In the genomic region with DNA sequence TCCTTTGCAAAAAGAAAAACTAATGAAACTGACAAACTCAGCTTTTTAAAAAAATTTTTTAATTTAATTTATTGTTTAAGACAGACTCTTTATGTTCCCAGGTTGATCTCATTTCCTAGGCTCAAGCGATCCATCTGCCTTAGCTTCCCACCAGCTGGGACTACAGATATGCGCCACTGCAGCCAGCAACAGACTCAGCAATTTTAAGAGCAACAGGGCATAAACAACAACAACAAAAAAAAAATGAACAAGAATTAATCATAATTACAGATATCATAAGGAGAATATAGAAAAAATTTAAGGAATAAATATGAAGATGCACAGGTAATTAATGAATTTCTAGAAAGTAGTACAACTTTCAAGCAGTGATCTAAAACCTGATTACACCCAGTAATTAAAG, we compare ENCODE assay signal across 12 cellular contexts. TPM values are rescaled to one million over a fixed set of nuclear protein-coding genes. Genes with fewer than 3 reads are reported as not detected.
DNase-seq lines count a peak whose midpoint lies in the region; ATAC-seq, FAIRE-seq and TF ChIP-seq lines count a peak whose summit lies in the region.
"Had no signal": no experiment of that assay in that cellular context is flagged by ENCODE, and none has a peak within 500 bp of the region (broad histone marks: within the 10 kb centered on the region; RNA-seq: fewer than 3 reads in every experiment).

No MANE protein-coding gene starts in this region.

- no peaks in the 10 kb centered on the region for H3K27me3 Mint-ChIP-seq in natural killer cell treated with Interleukin-12 subunit alpha and Interleukin-12 subunit beta and Interleukin-15 and Interleukin-18, amount 100 ng/mL, for 72 hours

- intact Hi-C loops in GM12878 (cut with micrococcal nuclease; ENCODE audit: unreplicated experiment) = loop anchor here (10.0 kb wide), 1 partner anchor 173 kb away; no protein-coding TSS in a partner anchor
- intact Hi-C loops in body of pancreas (cut with DNase I) = no loop called here

- CTCF ChIA-PET in GM12878 (lab: Yijun Ruan, JAX) = no interaction called here

- H3K4me3 ChIP-seq in BLaER1 treated with 17β-estradiol and CSF1 and Interleukin-3, amounts not matched to agents 10 nM and 100 nM = peak overlapping the region; percentile 74 to 97 (median 88)
- peak overlapping the region; percentile 98; the same call in 1 of the 2 replicates for H3K4me3 ChIP-seq in HUES6 (ENCODE audit: low read depth, low read length)
- 0 out of 2 replicates have a peak overlapping the region, but pooled peaks have one; percentile 77 for H3K4me3 ChIP-seq in GM12878
- H3K4me3 ChIP-seq in body of pancreas = no peak overlapping the region

- H3K9me3 ChIP-seq in BLaER1 treated with 17β-estradiol and CSF1 and Interleukin-3, amounts not matched to agents 10 nM and 100 nM (replicated peaks in 1 of 11) = peaks cover 0 to 37% (median 8%) of the 10 kb centered on the region in 11 experiments; a peak in 15 of 22 replicates
- peaks cover 14% of the 10 kb centered on the region for H3K9me3 ChIP-seq in HUES6 (ENCODE audit: control insufficient read depth, insufficient read depth, low read depth, low read length)
- H3K9me3 ChIP-seq in GM12878 (replicated peaks; ENCODE audit: control insufficient read depth, insufficient read depth, low read length) = no peaks in the 10 kb centered on the region; the same call in none of the 3 replicates
- H3K9me3 ChIP-seq in body of pancreas = peaks cover 0 to 4% (median 0%) of the 10 kb centered on the region in 3 donors

- FAIRE-seq in GM12878 (lab: Jason Lieb, UNC) = no peak
- FAIRE-seq: small intestine, TTC549 had no signal

- POLR2A ChIA-PET in GM12878 (lab: Charles Lee) = interaction anchor here (0.6 to 0.7 kb wide), 2 partner anchors 33 to 127 kb away, joined by 4 to 6 read pairs; a partner anchor contains a TSS

- 20% methylated on average over 2 of the region's 2 CpGs for WGBS in GM12878 (ENCODE audit: insufficient coverage, insufficient replicate concordance, low lambda C conversion rate, missing lambda C conversion rate)
- 44% methylated on average over 2 of the region's 2 CpGs for WGBS in body of pancreas, 2 donors

- H3K4me1 Mint-ChIP-seq in natural killer cell treated with Interleukin-12 subunit alpha and Interleukin-12 subunit beta and Interleukin-15 and Interleukin-18, amount 100 ng/mL, for 72 hours (ENCODE audit: low read depth in 2 of 2) = peaks cover 19% of the 10 kb centered on the region in 2 donors

- TF ChIP-seq CTCF in GM12878 (IDR thresholded peaks at IDR 0.05 in 2 of 3, conservative IDR thresholded peaks at IDR 0.05 in 1 of 3; ENCODE audit: control insufficient read depth in 2 of 3, extremely low read depth in 1 of 3, insufficient read depth in 1 of 3, low read depth in 3 of 3, low read length in 3 of 3) = no peak
- TF ChIP-seq CTCF in body of pancreas (IDR thresholded peaks at IDR 0.05) = no peak

- H3K36me3 ChIP-seq in BLaER1 treated with 17β-estradiol and CSF1 and Interleukin-3, amounts not matched to agents 10 nM and 100 nM = peaks cover 20 to 35% (median 24%) of the 10 kb centered on the region in 11 experiments
- H3K36me3 ChIP-seq in HUES6 (ENCODE audit: control insufficient read depth, insufficient read depth, low read length) (peaks cover 13% of the 10 kb centered on the region), GM12878 (ENCODE audit: control insufficient read depth in 2 of 2, insufficient read depth in 2 of 2, low read length in 1 of 2) (no peaks in the 10 kb centered on the region), body of pancreas (replicated peaks in 1 of 2; ENCODE audit: insufficient read depth in 1 of 2, low read depth in 2 of 2) (peaks cover 0 to 5% of the 10 kb centered on the region in 2 donors)

- DNase-seq in GM12878 (ENCODE audit: low read depth, low spot score) = no peak
- DNase-seq in natural killer cell treated with Interleukin-12 subunit alpha and Interleukin-12 subunit beta and Interleukin-15 and Interleukin-18, amount 100 ng/mL, for 72 hours (ENCODE audit: low spot score) = no peak
- DNase-seq in body of pancreas = no peak
- DNase-seq in NCI-H1694 treated with DMSO at 0.1 percent for 48 hours (lab: John Stamatoyannopoulos, UW) = no peak
- DNase-seq in caudate nucleus (lab: John Stamatoyannopoulos, UW) = no peak
- DNase-seq: central memory CD4-positive, alpha-beta T cell; small intestine had no signal

- RAD21 ChIA-PET in GM12878 (lab: Charles Lee; ENCODE audit: unreplicated experiment) = interaction anchor here (0.7 kb wide), 2 partner anchors 21 to 103 kb away, joined by 3 read pairs; no protein-coding TSS in a partner anchor

- no peaks in the 10 kb centered on the region for H4K20me1 ChIP-seq in BLaER1 treated with 17β-estradiol and CSF1 and Interleukin-3, amounts not matched to agents 10 nM and 100 nM
- no peaks in the 10 kb centered on the region for H4K20me1 ChIP-seq in GM12878 (ENCODE audit: control insufficient read depth, insufficient read depth)

- peak overlapping the region; percentile 91 to 97 for H3K27ac Mint-ChIP-seq in natural killer cell treated with Interleukin-12 subunit alpha and Interleukin-12 subunit beta and Interleukin-15 and Interleukin-18, amount 100 ng/mL, for 72 hours

- H3K27ac ChIP-seq in BLaER1 treated with 17β-estradiol and CSF1 and Interleukin-3, amounts not matched to agents 10 nM and 100 nM = no peak overlapping the region
- H3K27ac ChIP-seq in HUES6 (ENCODE audit: low read depth, low read length) = no peak overlapping the region
- no peak overlapping the region for H3K27ac ChIP-seq in GM12878 (ENCODE audit: control insufficient read depth, insufficient read depth)
- H3K27ac ChIP-seq in body of pancreas = no peak overlapping the region
- no peak overlapping the region for H3K27ac ChIP-seq in caudate nucleus (ENCODE audit: low read depth, low read length)

- H3K27me3 ChIP-seq in BLaER1 treated with 17β-estradiol and CSF1 and Interleukin-3, amounts not matched to agents 10 nM and 100 nM = no peaks in the 10 kb centered on the region
- no peaks in the 10 kb centered on the region for H3K27me3 ChIP-seq in HUES6 (ENCODE audit: control insufficient read depth, insufficient read depth, low read length)
- H3K27me3 ChIP-seq in GM12878 (replicated peaks in 1 of 2; ENCODE audit: control insufficient read depth in 2 of 2, insufficient read depth in 2 of 2, low read length in 1 of 2) = no peaks in the 10 kb centered on the region
- H3K27me3 ChIP-seq in body of pancreas = no peaks in the 10 kb centered on the region
- H3K27me3 ChIP-seq: tibial nerve had no signal

- no peak overlapping the region for H2AFZ ChIP-seq in GM12878 (ENCODE audit: control insufficient read depth, low read depth, low read length)

- H3K9me3 Mint-ChIP-seq in natural killer cell treated with Interleukin-12 subunit alpha and Interleukin-12 subunit beta and Interleukin-15 and Interleukin-18, amount 100 ng/mL, for 72 hours = no peaks in the 10 kb centered on the region

- TF ChIP-seq EP300 in GM12878 (IDR thresholded peaks at IDR 0.05; ENCODE audit: borderline replicate concordance in 1 of 2, control insufficient read depth in 1 of 2, low read depth in 2 of 2, low read length in 2 of 2) = no peak

- peak overlapping the region; percentile 87 to 96 (median 93); a peak in 21 of 22 replicates for H3K9ac ChIP-seq in BLaER1 treated with 17β-estradiol and CSF1 and Interleukin-3, amounts not matched to agents 10 nM and 100 nM
- H3K9ac ChIP-seq in HUES6 (ENCODE audit: low read length) = no peak overlapping the region
- H3K9ac ChIP-seq in GM12878 (ENCODE audit: control insufficient read depth, insufficient read depth, low read length) = no peak overlapping the region

- no peak for TF ChIP-seq RAD21 in GM12878 (IDR thresholded peaks at IDR 0.05; ENCODE audit: insufficient read depth, low read depth, low read length)

- in situ Hi-C loops in GM12878 (cut with MboI) = no loop called here

- ATAC-seq in GM12878 (no peak), HG02588 (IDR thresholded peaks at IDR 0.05; ENCODE audit: unreplicated experiment) (no peak), body of pancreas (no peak)
- ATAC-seq in natural killer cell treated with Interleukin-12 subunit alpha and Interleukin-12 subunit beta and Interleukin-15 and Interleukin-18, amount 100 ng/mL, for 72 hours = no peak

- peaks cover 13 to 26% (median 17%) of the 10 kb centered on the region in 10 experiments for H3K4me1 ChIP-seq in BLaER1 treated with 17β-estradiol and CSF1 and Interleukin-3, amounts not matched to agents 10 nM and 100 nM
- H3K4me1 ChIP-seq in HUES6 (ENCODE audit: control insufficient read depth, insufficient read depth, low read length) (0 out of 2 replicates have a peak, but pooled peaks cover 2% of the 10 kb centered on the region), GM12878 (ENCODE audit: control insufficient read depth, insufficient read depth, low read length) (no peaks in the 10 kb centered on the region), body of pancreas (peaks cover 7% of the 10 kb centered on the region)

- H3K4me3 Mint-ChIP-seq in natural killer cell treated with Interleukin-12 subunit alpha and Interleukin-12 subunit beta and Interleukin-15 and Interleukin-18, amount 100 ng/mL, for 72 hours = peak overlapping the region; percentile 91

- no peaks in the 10 kb centered on the region for H3K79me2 ChIP-seq in GM12878 (ENCODE audit: control insufficient read depth, insufficient read depth, low read length)

- peaks cover 13% of the 10 kb centered on the region for H3K36me3 Mint-ChIP-seq in natural killer cell treated with Interleukin-12 subunit alpha and Interleukin-12 subunit beta and Interleukin-15 and Interleukin-18, amount 100 ng/mL, for 72 hours

- H3K4me2 ChIP-seq in BLaER1 treated with 17β-estradiol and CSF1 and Interleukin-3, amounts not matched to agents 10 nM and 100 nM = peak overlapping the region; percentile 81 to 97 (median 86)
- H3K4me2 ChIP-seq in GM12878 (ENCODE audit: control insufficient read depth, insufficient read depth) = no peak overlapping the region

- TF ChIP-seq POLR2A in GM12878 (IDR thresholded peaks at IDR 0.05; ENCODE audit: low read depth, low read length) = no peak
- TF ChIP-seq POLR2A in body of pancreas (IDR thresholded peaks at IDR 0.05) = no peak

- SMC1A ChIA-PET in GM12878 (lab: Charles Lee; ENCODE audit: uncharacterized antibody, unreplicated experiment) = no interaction called here

- no TSS peak for BruUV-seq in GM12878 (replicated peaks; lab: Mats Ljungman, UMichigan)

RNA-seq across cellular contexts. Expression of a gene that starts 1.5 kb away (rescaled TPM):
- 9.1 and 10.4 TPM in 2 replicates for total RNA-seq in GM12878 (2013; cell fraction: nucleolus; rRNA removed)
- total RNA-seq in GM12878 (2014; rRNA removed) (2.1 and 3.0 TPM in 2 replicates), GM12878 (2014; rRNA removed; fragmentation: Illumina TruSeq; extraction: Trizol) (2.6 and 2.9 TPM in 2 replicates), GM12878 (2021) (2.2 and 3.6 TPM in 2 replicates), body of pancreas (10 to 100 TPM in 1 of 2 donors, 1 to 10 TPM in 1; 3.4 to 13.5 TPM)
- 1.5 TPM for polyA plus RNA-seq in GM12878 (2011; ENCODE audit: low read depth)
- polyA plus RNA-seq in GM12878 (2011; rRNA removed) (2.4 and 3.9 TPM in 2 replicates), GM12878 (2014; fragmentation: Illumina TruSeq; extraction: Trizol) (1.7 and 2.4 TPM in 2 replicates), GM12878 (2014; fragmentation: Nextera tagmentation; extraction: Ambion mirVana) (under 1 TPM; 0.04 to 0.31 TPM), GM12878 (2014; rRNA removed) (1.5 and 1.7 TPM in 2 replicates), GM12878 (2016; fragmentation: Nextera tagmentation; extraction: Ambion mirVana) (1 to 10 TPM; 1.4 to 1.5 TPM)
- 1.7 and 2.1 TPM in 2 replicates for polyA plus RNA-seq in GM12878 (2011; cell fraction: cytosol; rRNA removed)
- polyA plus RNA-seq in GM12878 (2011; cell fraction: nucleus; rRNA removed) = 2.5 and 3.7 TPM in 2 replicates
- polyA plus RNA-seq in GM12878 (2012) = 1.7 and 2.1 TPM in 2 replicates
- polyA minus RNA-seq in GM12878 (2011; rRNA and poly(A)+ RNA removed) = 5.2 and 7.2 TPM in 2 replicates
- 2.4 and 3.7 TPM in 2 replicates for polyA minus RNA-seq in GM12878 (2011; cell fraction: cytosol; rRNA and poly(A)+ RNA removed)
- polyA minus RNA-seq in GM12878 (2011; cell fraction: nucleus; rRNA and poly(A)+ RNA removed) = 4.6 and 5.4 TPM in 2 replicates
- total RNA-seq in natural killer cell treated with Interleukin-12 subunit alpha and Interleukin-12 subunit beta and Interleukin-15 and Interleukin-18, amount 100 ng/mL, for 72 hours = 1 to 10 TPM; 4.5 to 6.7 TPM

RNA-seq across cellular contexts. Expression of a gene that starts 15.9 kb away (rescaled TPM):
- 26.3 and 29.6 TPM in 2 replicates for total RNA-seq in GM12878 (2013; cell fraction: nucleolus; rRNA removed)
- total RNA-seq in GM12878 (2014; rRNA removed) (4.4 and 8.1 TPM in 2 replicates), GM12878 (2014; rRNA removed; fragmentation: Illumina TruSeq; extraction: Trizol) (10.4 and 12.4 TPM in 2 replicates), GM12878 (2021) (7.6 and 9.2 TPM in 2 replicates), body of pancreas (1 to 10 TPM; 6.5 to 6.6 TPM)
- 11.0 TPM for polyA plus RNA-seq in GM12878 (2011; ENCODE audit: low read depth)
- polyA plus RNA-seq in GM12878 (2011; rRNA removed) (13.8 and 23.6 TPM in 2 replicates), GM12878 (2014; fragmentation: Illumina TruSeq; extraction: Trizol) (8.2 and 12.0 TPM in 2 replicates), GM12878 (2014; fragmentation: Nextera tagmentation; extraction: Ambion mirVana) (10 to 100 TPM in 1 of 2 experiments, 1 to 10 TPM in 1; 6.1 to 10.2 TPM), GM12878 (2014; rRNA removed) (6.2 and 8.2 TPM in 2 replicates), GM12878 (2016; fragmentation: Nextera tagmentation; extraction: Ambion mirVana) (10 to 100 TPM in 1 of 2 experiments, 1 to 10 TPM in 1; 9.4 to 12.2 TPM)
- polyA plus RNA-seq in GM12878 (2011; cell fraction: cytosol; rRNA removed) = 5.2 and 6.1 TPM in 2 replicates
- polyA plus RNA-seq in GM12878 (2011; cell fraction: nucleus; rRNA removed) = 13.3 and 19.1 TPM in 2 replicates
- 12.8 and 15.0 TPM in 2 replicates for polyA plus RNA-seq in GM12878 (2012)
- 10.5 and 12.3 TPM in 2 replicates for polyA minus RNA-seq in GM12878 (2011; rRNA and poly(A)+ RNA removed)
- polyA minus RNA-seq in GM12878 (2011; cell fraction: cytosol; rRNA and poly(A)+ RNA removed) = 1.6 and 2.9 TPM in 2 replicates
- 4.2 and 4.7 TPM in 2 replicates for polyA minus RNA-seq in GM12878 (2011; cell fraction: nucleus; rRNA and poly(A)+ RNA removed)
- 10 to 100 TPM in 1 of 2 donors, 1 to 10 TPM in 1; 9.5 to 13.5 TPM for total RNA-seq in natural killer cell treated with Interleukin-12 subunit alpha and Interleukin-12 subunit beta and Interleukin-15 and Interleukin-18, amount 100 ng/mL, for 72 hours

RNA-seq across cellular contexts. Expression of a gene that starts 54.7 kb away (rescaled TPM):
- total RNA-seq in GM12878 (2013; cell fraction: nucleolus; rRNA removed) = 3.2 and 3.4 TPM in 2 replicates
- total RNA-seq in GM12878 (2014; rRNA removed) (0.17 and 0.33 TPM in 2 replicates), GM12878 (2014; rRNA removed; fragmentation: Illumina TruSeq; extraction: Trizol) (0.37 TPM in 1 of 2 replicates, not detected in the other), GM12878 (2021) (0.21 and 0.23 TPM in 2 replicates), body of pancreas (under 1 TPM; 0.66 to 0.78 TPM)
- polyA plus RNA-seq in GM12878 (2011; ENCODE audit: low read depth) = 0.60 TPM
- polyA plus RNA-seq in GM12878 (2011; rRNA removed) (0.98 and 1.1 TPM in 2 replicates), GM12878 (2014; fragmentation: Illumina TruSeq; extraction: Trizol) (0.33 and 0.51 TPM in 2 replicates), GM12878 (2014; fragmentation: Nextera tagmentation; extraction: Ambion mirVana) (under 1 TPM; 0.05 to 0.24 TPM), GM12878 (2014; rRNA removed) (0.31 and 1.2 TPM in 2 replicates), GM12878 (2016; fragmentation: Nextera tagmentation; extraction: Ambion mirVana) (under 1 TPM; 0.54 to 0.69 TPM)
- polyA plus RNA-seq in GM12878 (2011; cell fraction: cytosol; rRNA removed) = 0.17 and 0.43 TPM in 2 replicates
- 1.2 and 1.9 TPM in 2 replicates for polyA plus RNA-seq in GM12878 (2011; cell fraction: nucleus; rRNA removed)
- 0.54 and 1.4 TPM in 2 replicates for polyA plus RNA-seq in GM12878 (2012)
- polyA minus RNA-seq in GM12878 (2011; rRNA and poly(A)+ RNA removed) = 0.41 and 0.66 TPM in 2 replicates
- polyA minus RNA-seq in GM12878 (2011; cell fraction: cytosol; rRNA and poly(A)+ RNA removed) = not detected in 2 replicates
- 0.48 and 0.73 TPM in 2 replicates for polyA minus RNA-seq in GM12878 (2011; cell fraction: nucleus; rRNA and poly(A)+ RNA removed)
- under 1 TPM; 0.33 to 0.86 TPM for total RNA-seq in natural killer cell treated with Interleukin-12 subunit alpha and Interleukin-12 subunit beta and Interleukin-15 and Interleukin-18, amount 100 ng/mL, for 72 hours

RNA-seq across cellular contexts. Expression of a gene that starts 57.4 kb away (rescaled TPM):
- total RNA-seq in GM12878 (2013; cell fraction: nucleolus; rRNA removed) = not detected in 2 replicates
- total RNA-seq in GM12878 (2014; rRNA removed) = not detected in 2 replicates
- total RNA-seq in GM12878 (2014; rRNA removed; fragmentation: Illumina TruSeq; extraction: Trizol) = not detected in 2 replicates
- total RNA-seq in GM12878 (2021) = not detected in 2 replicates
- polyA plus RNA-seq in GM12878 (2011; ENCODE audit: low read depth) = not detected
- polyA plus RNA-seq in GM12878 (2011; rRNA removed) = not detected in 2 replicates
- not detected in 2 replicates for polyA plus RNA-seq in GM12878 (2011; cell fraction: cytosol; rRNA removed)
- polyA plus RNA-seq in GM12878 (2011; cell fraction: nucleus; rRNA removed) = not detected in 2 replicates
- not detected in 2 replicates for polyA plus RNA-seq in GM12878 (2012)
- polyA plus RNA-seq in GM12878 (2014; fragmentation: Illumina TruSeq; extraction: Trizol) = not detected in 2 replicates
- polyA plus RNA-seq in GM12878 (2014; fragmentation: Nextera tagmentation; extraction: Ambion mirVana) = not detected
- not detected in 2 replicates for polyA plus RNA-seq in GM12878 (2014; rRNA removed)
- not detected for polyA plus RNA-seq in GM12878 (2016; fragmentation: Nextera tagmentation; extraction: Ambion mirVana)
- polyA minus RNA-seq in GM12878 (2011; rRNA and poly(A)+ RNA removed) = not detected in 2 replicates
- polyA minus RNA-seq in GM12878 (2011; cell fraction: cytosol; rRNA and poly(A)+ RNA removed) = not detected in 2 replicates
- polyA minus RNA-seq in GM12878 (2011; cell fraction: nucleus; rRNA and poly(A)+ RNA removed) = not detected in 2 replicates
- not detected for total RNA-seq in natural killer cell treated with Interleukin-12 subunit alpha and Interleukin-12 subunit beta and Interleukin-15 and Interleukin-18, amount 100 ng/mL, for 72 hours
- not detected for total RNA-seq in body of pancreas
- total RNA-seq: tibial nerve had no signal
- polyA plus RNA-seq: small intestine had no signal

Comparison
In these comparisons a context has a peak if more than half of its experiments do, and no peak if none do; other contexts are left out.
1. H3K4me3 ChIP-seq: peak in BLaER1 treated with 17β-estradiol and CSF1 and Interleukin-3, amounts not matched to agents 10 nM and 100 nM (10 of 10), HUES6 (single experiment) and GM12878 (single experiment); none in body of pancreas (0 of 2).
2. H3K9ac ChIP-seq: peak in BLaER1 treated with 17β-estradiol and CSF1 and Interleukin-3, amounts not matched to agents 10 nM and 100 nM (11 of 11); none in HUES6 (single experiment) and GM12878 (single experiment).